ENCODE assay signal across 1 cellular context in genomic region chr7:116949941-116950801, GRCh38.
A peak's percentile ranks its signal among the peaks of the same experiment; 100 is the strongest.
TF ChIP-seq lines count a peak whose summit lies in the region.

No MANE protein-coding gene starts in this region.

TF ChIP-seq in K562, 482 proteins besides CTCF, POLR2A, EP300 and RAD21 (continued from another document and continues in another):
- TF ChIP-seq PBX2 (CRISPR knock-in tag; IDR thresholded peaks at IDR 0.05; ENCODE audit: low read depth) = no peak
- TF ChIP-seq PBX2 (tag; conservative IDR thresholded peaks at IDR 0.05; ENCODE audit: low read depth) = peak; percentile 86
- TF ChIP-seq MXD1 (CRISPR knock-in tag; IDR thresholded peaks at IDR 0.05; ENCODE audit: borderline replicate concordance, poor library complexity, severe bottlenecking) = no peak
- TF ChIP-seq TFAP4 (CRISPR knock-in tag; IDR thresholded peaks at IDR 0.05; ENCODE audit: borderline replicate concordance) = peak; percentile 71; the same call in 1 of the 2 replicates
- TF ChIP-seq PYGO2 (tag; IDR thresholded peaks at IDR 0.05) = peak; percentile 87; the same call in 1 of the 2 replicates
- peak; percentile 78 to 84 for TF ChIP-seq NCOA2 (IDR thresholded peaks at IDR 0.05; ENCODE audit: partially characterized antibody in 2 of 2)
- TF ChIP-seq HOMEZ (CRISPR knock-in tag; IDR thresholded peaks at IDR 0.05) = no peak
- TF ChIP-seq IFI16 (CRISPR knock-in tag; IDR thresholded peaks at IDR 0.05) = no peak
- TF ChIP-seq ZC3H11A (IDR thresholded peaks at IDR 0.05; ENCODE audit: low read depth, low read length) = no peak
- 0 out of 2 replicates have a peak, but pooled peaks have one; percentile 22 for TF ChIP-seq ZNF197 (CRISPR knock-in tag; IDR thresholded peaks at IDR 0.05; ENCODE audit: low read depth)
- no peak for TF ChIP-seq CGGBP1 (CRISPR knock-in tag; IDR thresholded peaks at IDR 0.05)
- no peak; the same call in 1 of the 2 replicates for TF ChIP-seq MCM2 (IDR thresholded peaks at IDR 0.05; ENCODE audit: low read depth)
- no peak for TF ChIP-seq FUS (optimal IDR thresholded peaks at IDR 0.05; ENCODE audit: low read depth, low read length)
- TF ChIP-seq DPF2 (IDR thresholded peaks at IDR 0.05) = peak; percentile 100
- peak; percentile 94 for TF ChIP-seq JUN (IDR thresholded peaks at IDR 0.05; ENCODE audit: borderline replicate concordance, low read depth, low read length)
- 0 out of 2 replicates have a peak, but pooled peaks have one; percentile 41 for TF ChIP-seq JUN (CRISPR knock-in tag; IDR thresholded peaks at IDR 0.05; ENCODE audit: borderline replicate concordance)
- TF ChIP-seq SETDB1 (IDR thresholded peaks at IDR 0.05; ENCODE audit: low read length) = no peak
- TF ChIP-seq SNIP1 (IDR thresholded peaks at IDR 0.05; ENCODE audit: low read depth) = peak; percentile 77
- TF ChIP-seq BCL6 (CRISPR knock-in tag; IDR thresholded peaks at IDR 0.05) = no peak
- peak; percentile 81 for TF ChIP-seq TRIM28 (IDR thresholded peaks at IDR 0.05)
- TF ChIP-seq EZH2 (IDR thresholded peaks at IDR 0.05; ENCODE audit: borderline replicate concordance, low read depth, low read length) = no peak
- TF ChIP-seq ZBTB1 (CRISPR knock-in tag; IDR thresholded peaks at IDR 0.05; ENCODE audit: borderline replicate concordance, low read depth) = no peak
- TF ChIP-seq NR3C1 (CRISPR knock-in tag; IDR thresholded peaks at IDR 0.05) = no peak
- no peak for TF ChIP-seq RREB1 (CRISPR knock-in tag; IDR thresholded peaks at IDR 0.05)
- TF ChIP-seq BRF1 (IDR thresholded peaks at IDR 0.05; ENCODE audit: borderline replicate concordance, extremely low read depth, insufficient read length) = no peak
- peak; percentile 40; the same call in 1 of the 2 replicates for TF ChIP-seq KLF1 (tag; IDR thresholded peaks at IDR 0.05)
- TF ChIP-seq ZKSCAN1 (IDR thresholded peaks at IDR 0.05; ENCODE audit: low read depth, low read length) = peak; percentile 78
- TF ChIP-seq CREB3 (tag; conservative IDR thresholded peaks at IDR 0.05; ENCODE audit: low read depth) = 0 out of 2 replicates have a peak, but pooled peaks have one; percentile 47
- no peak for TF ChIP-seq FOXP1 (CRISPR knock-in tag; IDR thresholded peaks at IDR 0.05)
- TF ChIP-seq USF1 (CRISPR knock-in tag; IDR thresholded peaks at IDR 0.05) = no peak
- no peak; the same call in 1 of the 2 replicates for TF ChIP-seq EGR1 (conservative IDR thresholded peaks at IDR 0.05)
- TF ChIP-seq TAF7 (tag; IDR thresholded peaks at IDR 0.05) = no peak; the same call in 1 of the 2 replicates
- peak; percentile 50 for TF ChIP-seq DACH1 (IDR thresholded peaks at IDR 0.05; ENCODE audit: partially characterized antibody)
- TF ChIP-seq ETV6 (IDR thresholded peaks at IDR 0.05; ENCODE audit: borderline replicate concordance in 1 of 2, low read depth in 2 of 2, low read length in 1 of 2) = peak; percentile 100
- no peak for TF ChIP-seq ETV6 (CRISPR knock-in tag; IDR thresholded peaks at IDR 0.05; ENCODE audit: borderline replicate concordance)
- TF ChIP-seq PHF8 (IDR thresholded peaks at IDR 0.05; ENCODE audit: borderline replicate concordance, low read length) = no peak
- peak; percentile 66 for TF ChIP-seq GTF3C2 (IDR thresholded peaks at IDR 0.05; ENCODE audit: borderline replicate concordance, extremely low read depth, insufficient read length)
- peak; percentile 77 for TF ChIP-seq SPI1 (IDR thresholded peaks at IDR 0.05; ENCODE audit: borderline replicate concordance, low read depth, low read length)
- TF ChIP-seq MEF2A (IDR thresholded peaks at IDR 0.05; ENCODE audit: control insufficient read depth, low read depth, low read length) = no peak
- TF ChIP-seq DIDO1 (tag; IDR thresholded peaks at IDR 0.05; ENCODE audit: low read depth) = peak; percentile 61; the same call in 1 of the 2 replicates
- no peak for TF ChIP-seq ZNF780A (CRISPR knock-in tag; IDR thresholded peaks at IDR 0.05)
- no peak for TF ChIP-seq ZNF75A (CRISPR knock-in tag; IDR thresholded peaks at IDR 0.05)
- TF ChIP-seq GTF2A2 (tag; IDR thresholded peaks at IDR 0.05) = 0 out of 2 replicates have a peak, but pooled peaks have one; percentile 18
- TF ChIP-seq TCF7L2 (IDR thresholded peaks at IDR 0.05; ENCODE audit: low read depth, low read length) = no peak
- TF ChIP-seq FOXO4 (CRISPR knock-in tag; IDR thresholded peaks at IDR 0.05) = no peak
- TF ChIP-seq SMARCE1 (IDR thresholded peaks at IDR 0.05) = peak; percentile 100
- TF ChIP-seq EP400 (IDR thresholded peaks at IDR 0.05) = peak; percentile 87
- no peak for TF ChIP-seq XRCC5 (IDR thresholded peaks at IDR 0.05; ENCODE audit: low read depth, low read length)
